ENCODE assay signal across 1 cellular context in genomic region chr7:106063039-106063438, GRCh38.
TF ChIP-seq lines count a peak whose summit lies in the region.

No MANE protein-coding gene starts in this region.

TF ChIP-seq in HepG2, 621 proteins besides CTCF, POLR2A, EP300 and RAD21 (continued from another document):
- TF ChIP-seq ZNF441 (CRISPR knock-in tag; IDR thresholded peaks at IDR 0.05; ENCODE audit: borderline replicate concordance) (no peak), SETDB1 (CRISPR knock-in tag; IDR thresholded peaks at IDR 0.05; ENCODE audit: borderline replicate concordance) (no peak), RFX1 (IDR thresholded peaks at IDR 0.05) (no peak), HDAC6 (IDR thresholded peaks at IDR 0.05; ENCODE audit: low read depth, low read length) (no peak), HNF1A (IDR thresholded peaks at IDR 0.05; ENCODE audit: low read depth) (no peak), HNF1A (CRISPR knock-in tag; IDR thresholded peaks at IDR 0.05; ENCODE audit: borderline replicate concordance) (no peak), ZNF674 (CRISPR knock-in tag; IDR thresholded peaks at IDR 0.05; ENCODE audit: low read depth) (no peak), KDM3A (CRISPR knock-in tag; IDR thresholded peaks at IDR 0.05; ENCODE audit: low read depth) (no peak), ZFP37 (CRISPR knock-in tag; IDR thresholded peaks at IDR 0.05; ENCODE audit: borderline replicate concordance) (no peak), JUND (CRISPR knock-in tag; IDR thresholded peaks at IDR 0.05) (no peak), NFKB2 (CRISPR knock-in tag; IDR thresholded peaks at IDR 0.05; ENCODE audit: borderline replicate concordance) (no peak), ZBTB7A (CRISPR knock-in tag; IDR thresholded peaks at IDR 0.05) (no peak), ZFAT (CRISPR knock-in tag; conservative IDR thresholded peaks at IDR 0.05) (no peak), TEAD2 (CRISPR knock-in tag; IDR thresholded peaks at IDR 0.05) (no peak), NFYC (CRISPR knock-in tag; IDR thresholded peaks at IDR 0.05) (no peak)
- TF ChIP-seq, protein P1, sequence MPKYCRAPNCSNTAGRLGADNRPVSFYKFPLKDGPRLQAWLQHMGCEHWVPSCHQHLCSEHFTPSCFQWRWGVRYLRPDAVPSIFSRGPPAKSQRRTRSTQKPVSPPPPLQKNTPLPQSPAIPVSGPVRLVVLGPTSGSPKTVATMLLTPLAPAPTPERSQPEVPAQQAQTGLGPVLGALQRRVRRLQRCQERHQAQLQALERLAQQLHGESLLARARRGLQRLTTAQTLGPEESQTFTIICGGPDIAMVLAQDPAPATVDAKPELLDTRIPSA (CRISPR knock-in tag; IDR thresholded peaks at IDR 0.05; ENCODE audit: borderline replicate concordance), result no peak
- TF ChIP-seq, protein P2, sequence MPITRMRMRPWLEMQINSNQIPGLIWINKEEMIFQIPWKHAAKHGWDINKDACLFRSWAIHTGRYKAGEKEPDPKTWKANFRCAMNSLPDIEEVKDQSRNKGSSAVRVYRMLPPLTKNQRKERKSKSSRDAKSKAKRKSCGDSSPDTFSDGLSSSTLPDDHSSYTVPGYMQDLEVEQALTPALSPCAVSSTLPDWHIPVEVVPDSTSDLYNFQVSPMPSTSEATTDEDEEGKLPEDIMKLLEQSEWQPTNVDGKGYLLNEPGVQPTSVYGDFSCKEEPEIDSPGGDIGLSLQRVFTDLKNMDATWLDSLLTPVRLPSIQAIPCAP (CRISPR knock-in tag; IDR thresholded peaks at IDR 0.05; ENCODE audit: low read depth), result no peak
